20 cellular contexts compared by ENCODE assay signal in genomic region chr1:84841971-84842370, GRCh38. TPM values are rescaled to one million over a fixed set of nuclear protein-coding genes. Genes with fewer than 3 reads are reported as not detected.
A peak's percentile ranks its signal among the peaks of the same experiment; 100 is the strongest.
DNase-seq lines count a peak whose midpoint lies in the region; FAIRE-seq and TF ChIP-seq lines count a peak whose summit lies in the region.
"Had no signal": no experiment of that assay in that cellular context is flagged by ENCODE, and none has a peak within 500 bp of the region (broad histone marks: within the 10 kb centered on the region; RNA-seq: fewer than 3 reads in every experiment).

No MANE protein-coding gene starts in this region.

- TF ChIP-seq CTCF in bronchial epithelial cell (IDR thresholded peaks at IDR 0.05; ENCODE audit: insufficient read depth, low read length, severe bottlenecking) (no peak), keratinocyte (optimal IDR thresholded peaks at IDR 0.05 in 1 of 3, IDR thresholded peaks at IDR 0.05 in 1 of 3, conservative IDR thresholded peaks at IDR 0.05 in 1 of 3; ENCODE audit: extremely low read depth in 1 of 3, insufficient read depth in 2 of 3, low read length in 3 of 3) (no peak), CD14-positive monocyte (IDR thresholded peaks at IDR 0.05) (no peak)

- dilution Hi-C loops in keratinocyte (cut with MboI; ENCODE audit: extremely low pct_ligation_motif_present, low sequenced_read_pairs): no loop called here

- H3K9me3 Mint-ChIP-seq in CD14-positive monocyte: no peaks in the 10 kb centered on the region
- H3K9me3 Mint-ChIP-seq: CD4-positive, alpha-beta T cell; GM23338; HFFc6 had no signal

- no peaks in the 10 kb centered on the region for H4K20me1 ChIP-seq in keratinocyte (ENCODE audit: control insufficient read depth, extremely low read depth, insufficient read depth, low read length)

- peak overlapping the region; percentile 45 for H3K9ac ChIP-seq in keratinocyte (ENCODE audit: control insufficient read depth, extremely low read depth, insufficient read depth, low read length)

- H3K27ac Mint-ChIP-seq in CD14-positive monocyte: no peak overlapping the region
- H3K27ac Mint-ChIP-seq: CD4-positive, alpha-beta T cell; GM23338; HFFc6 had no signal

- peak overlapping the region; percentile 67 for H3K4me2 ChIP-seq in keratinocyte (ENCODE audit: control insufficient read depth, extremely low read depth, insufficient read depth, low read depth, low read length)
- H3K4me2 ChIP-seq: GM23338 had no signal

- peaks cover 36% of the 10 kb centered on the region for H3K79me2 ChIP-seq in keratinocyte (ENCODE audit: control insufficient read depth, insufficient read depth, low read length)

- no peaks in the 10 kb centered on the region for H3K36me3 ChIP-seq in bronchial epithelial cell (ENCODE audit: control insufficient read depth, insufficient read depth, low read length)
- H3K36me3 ChIP-seq in keratinocyte (ENCODE audit: control insufficient read depth in 2 of 2, extremely low read depth in 1 of 2, insufficient read depth in 2 of 2, low read length in 2 of 2): no peaks in the 10 kb centered on the region
- H3K36me3 ChIP-seq: BE2C had no signal

- H3K9me3 ChIP-seq in keratinocyte (ENCODE audit: control insufficient read depth, low read depth, low read length): no peaks in the 10 kb centered on the region
- H3K9me3 ChIP-seq: BE2C had no signal

- H3K27ac ChIP-seq in epithelial cell of prostate (peak overlapping the region; percentile 89), keratinocyte (ENCODE audit: control insufficient read depth, insufficient read depth, low read length) (peak overlapping the region; percentile 80)

- H3K4me3 ChIP-seq in bronchial epithelial cell (ENCODE audit: low read depth, low read length) (peak overlapping the region; percentile 2), keratinocyte (ENCODE audit: control insufficient read depth in 2 of 3, extremely low read depth in 1 of 3, insufficient read depth in 2 of 3, low read depth in 1 of 3, low read length in 3 of 3) (peak overlapping the region in 2 of 3 experiments; percentile 30 to 47)
- H3K4me3 ChIP-seq: GM23338 had no signal

- H3K36me3 Mint-ChIP-seq in CD14-positive monocyte: no peaks in the 10 kb centered on the region

- intact Hi-C loops in CD14-positive monocyte (cut with micrococcal nuclease): no loop called here

- DNase-seq in bronchial epithelial cell (ENCODE audit: low read depth) (peak; percentile 56), epithelial cell of prostate (ENCODE audit: low read depth, low spot score) (no peak), keratinocyte (ENCODE audit: low read depth, low spot score) (no peak), midbrain (lab: John Stamatoyannopoulos, UW) (no peak), CD14-positive monocyte (ENCODE audit: low spot score) (no peak)
- DNase-seq in stimulated activated CD4-positive, alpha-beta T cell treated with anti-CD3 and anti-CD28 coated beads, Interleukin-1b, Interleukin-23, amount 100 ng/mL, for 48 hours: no peak
- DNase-seq: ACHN; BE2C; C1 segment of cervical spinal cord; CD4-positive, alpha-beta T cell; DMS153; GDM1; H7; HFFc6; IMR-90 had no signal

- H2AFZ ChIP-seq in keratinocyte (ENCODE audit: control insufficient read depth, low read length): peak overlapping the region; percentile 13
- H2AFZ ChIP-seq: GM23338 had no signal

- H3K4me1 Mint-ChIP-seq in CD14-positive monocyte: no peaks in the 10 kb centered on the region

- no peaks in the 10 kb centered on the region for H3K27me3 ChIP-seq in bronchial epithelial cell (ENCODE audit: control insufficient read depth, insufficient read depth, low read length)
- H3K27me3 ChIP-seq in keratinocyte (ENCODE audit: control insufficient read depth, extremely low read depth, insufficient read depth, low read length): no peaks in the 10 kb centered on the region
- H3K27me3 ChIP-seq: BE2C had no signal

- H3K9me1 ChIP-seq in keratinocyte (ENCODE audit: control insufficient read depth, extremely low read depth, insufficient read depth, low read length): no peaks in the 10 kb centered on the region

- peaks cover 32% of the 10 kb centered on the region for H3K4me1 ChIP-seq in keratinocyte (ENCODE audit: control insufficient read depth, extremely low read depth, insufficient read depth, low read length)

- H3K4me3 Mint-ChIP-seq in CD14-positive monocyte: no peak overlapping the region
- H3K4me3 Mint-ChIP-seq: CD4-positive, alpha-beta T cell; GM23338; HFFc6 had no signal

- H3K27me3 Mint-ChIP-seq in CD14-positive monocyte (ENCODE audit: low read depth in 3 of 3): peaks cover 0 to 7% (median 5%) of the 10 kb centered on the region in 3 donors
- H3K27me3 Mint-ChIP-seq: CD4-positive, alpha-beta T cell had no signal

- FAIRE-seq in bronchial epithelial cell (lab: Jason Lieb, UNC) (no peak), keratinocyte (lab: Jason Lieb, UNC) (peak; percentile 81)
- FAIRE-seq: A204.1, GM12892, GM18507, HTR-8/SVneo had no signal

RNA-seq across cellular contexts. Expression of gene LPAR3, which starts 51.0 kb away (rescaled TPM):
- total RNA-seq in bronchial epithelial cell: 37.1 and 104 TPM in 2 replicates
- polyA plus RNA-seq in keratinocyte: 39.2 to 43.2 TPM (median 42.1 TPM) in 3 replicates
- 25.1 TPM for polyA plus RNA-seq in keratinocyte (2011; ENCODE audit: low read depth)
- 24.8 and 26.5 TPM in 2 replicates for polyA plus RNA-seq in keratinocyte (2011; cell fraction: cytosol; rRNA removed)
- 38.1 and 38.7 TPM in 2 replicates for polyA plus RNA-seq in keratinocyte (2011; cell fraction: nucleus; rRNA removed)
- 17.9 and 23.4 TPM in 2 replicates for polyA plus RNA-seq in keratinocyte (2012; ENCODE audit: low replicate concordance)
- 57.2 to 133 TPM (median 85.3 TPM) in 3 replicates for polyA minus RNA-seq in keratinocyte
- polyA minus RNA-seq in keratinocyte (2011; cell fraction: cytosol; rRNA and poly(A)+ RNA removed): 64.3 TPM
- polyA minus RNA-seq in keratinocyte (2011; cell fraction: nucleus; rRNA and poly(A)+ RNA removed): 33.9 and 57.2 TPM in 2 replicates
- not detected for polyA plus RNA-seq in CD14-positive monocyte

Comparison
In these comparisons a context has a peak if more than half of its experiments do, and no peak if none do; other contexts are left out.
1. RNA of gene LPAR3, which starts 51.0 kb away (polyA plus RNA-seq): 17.9 to 43.2 TPM in keratinocyte; not detected in CD14-positive monocyte; every median in the first group is over 10 times any median in the second.